ENCODE assay signal across 8 cellular contexts in the genomic region with DNA sequence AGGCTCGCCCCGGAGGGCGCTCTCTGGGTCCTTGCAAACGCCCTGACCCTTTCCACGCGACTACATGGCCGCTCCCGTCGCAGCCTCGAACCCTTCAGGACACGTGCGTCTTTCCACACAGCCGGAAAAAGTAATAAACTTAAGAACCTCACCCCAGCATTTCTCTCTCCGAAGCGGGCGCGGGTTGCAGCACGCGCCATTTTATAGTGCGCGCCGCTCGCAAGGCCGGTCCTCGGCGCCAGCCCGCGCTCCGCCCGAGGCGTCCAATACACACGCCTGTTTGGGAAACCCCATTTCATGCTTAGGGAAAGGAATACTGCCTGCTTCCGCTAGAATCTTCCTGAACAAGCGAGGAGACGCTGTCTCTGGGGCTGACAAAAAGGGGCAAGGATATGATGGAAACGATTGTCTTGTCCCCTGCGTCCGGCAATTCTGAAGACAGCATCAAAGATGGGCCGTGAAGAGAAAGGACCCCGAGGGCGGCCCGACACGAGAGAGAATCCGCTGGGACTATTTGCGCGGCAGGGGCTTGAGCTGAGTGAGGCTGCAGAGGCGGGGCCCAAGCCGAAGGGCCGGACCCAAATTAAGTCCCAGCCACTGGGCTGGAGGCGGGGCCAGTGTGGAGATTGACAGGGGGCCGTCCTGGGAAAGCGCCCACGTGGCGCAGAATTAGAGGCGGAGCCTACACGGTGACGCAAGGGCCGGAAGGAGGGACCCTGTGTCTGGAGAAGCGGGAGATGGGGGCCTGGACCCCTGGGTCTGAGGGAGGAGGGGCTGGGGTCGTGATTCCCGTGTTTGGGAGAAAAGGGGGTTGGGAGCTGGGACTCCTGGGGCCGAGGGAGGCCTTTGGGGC. TPM values are rescaled to one million over a fixed set of nuclear protein-coding genes. Genes with fewer than 3 reads are reported as not detected.
DNase-seq lines count a peak whose midpoint lies in the region; ATAC-seq, FAIRE-seq and TF ChIP-seq lines count a peak whose summit lies in the region.

No MANE protein-coding gene starts in this region.

- peaks cover 23% of the 10 kb centered on the region for H3K36me3 Mint-ChIP-seq in endothelial cell (ENCODE audit: low read depth, unreplicated experiment)
- H3K36me3 Mint-ChIP-seq in mesothelial cell of epicardium = peaks cover 9% of the 10 kb centered on the region

- no peaks in the 10 kb centered on the region for H3K9me2 ChIP-seq in OCI-LY1 (ENCODE audit: low read depth, low read length)

- peak overlapping the region; percentile 99 for H3K4me3 Mint-ChIP-seq in endothelial cell (ENCODE audit: unreplicated experiment)
- peak overlapping the region; percentile 97 for H3K4me3 Mint-ChIP-seq in mesothelial cell of epicardium

- no peak for FAIRE-seq in D721Med (lab: Jason Lieb, UNC)

- H3K36me3 ChIP-seq in OCI-LY1 (ENCODE audit: insufficient read depth, low read length) = peaks cover 39% of the 10 kb centered on the region

- peak overlapping the region; percentile 76 for H3K27ac ChIP-seq in OCI-LY1 (ENCODE audit: low read depth, low read length, poor library complexity, severe bottlenecking)

- ATAC-seq in GM21526 (IDR thresholded peaks at IDR 0.05; ENCODE audit: low FRiP score, unreplicated experiment) = peak; percentile 81

- peaks cover 20% of the 10 kb centered on the region for H3K4me1 ChIP-seq in OCI-LY1 (ENCODE audit: insufficient read depth, low read length, severe bottlenecking)

- peak overlapping the region; percentile 89 for H3K4me3 ChIP-seq in OCI-LY1 (ENCODE audit: low read depth, low read length, poor library complexity, severe bottlenecking)

- H3K9me3 Mint-ChIP-seq in endothelial cell (ENCODE audit: unreplicated experiment) (no peaks in the 10 kb centered on the region), mesothelial cell of epicardium (no peaks in the 10 kb centered on the region)

- H3K4me1 Mint-ChIP-seq in endothelial cell (ENCODE audit: unreplicated experiment) (peaks cover 20% of the 10 kb centered on the region), mesothelial cell of epicardium (peaks cover 26% of the 10 kb centered on the region)

- H3K4me2 ChIP-seq in OCI-LY1 (ENCODE audit: low read length) = peak overlapping the region; percentile 93

- peaks cover 24% of the 10 kb centered on the region for H3K79me2 ChIP-seq in OCI-LY1 (ENCODE audit: insufficient read depth, low read length)

- H3K27me3 ChIP-seq in OCI-LY1 (ENCODE audit: insufficient read depth, low read length) = no peaks in the 10 kb centered on the region

- H2AFZ ChIP-seq in OCI-LY1 (ENCODE audit: low read length) = no peak overlapping the region

- no peaks in the 10 kb centered on the region for H4K20me1 ChIP-seq in OCI-LY1 (ENCODE audit: insufficient read depth, low read length)

- peaks cover 10% of the 10 kb centered on the region for H3K27me3 Mint-ChIP-seq in endothelial cell (ENCODE audit: unreplicated experiment)
- peaks cover 11% of the 10 kb centered on the region for H3K27me3 Mint-ChIP-seq in mesothelial cell of epicardium (ENCODE audit: low read depth)

- DNase-seq in D721Med (ENCODE audit: insufficient read length, low spot score) (peak; percentile 97), HuH-7 (ENCODE audit: low spot score) (peak; percentile 97), activated T-cell treated with anti-CD3 and anti-CD28 coated beads for 1 hour (ENCODE audit: low read depth) (peak; percentile 94), endothelial cell (ENCODE audit: low spot score) (peak; percentile 96), mesothelial cell of epicardium (ENCODE audit: low spot score in 2 of 2, unreplicated experiment in 2 of 2) (peak; percentile 97 to 99)
- peak; percentile 96 to 98 for DNase-seq in stimulated activated CD8-positive, alpha-beta memory T cell treated with anti-CD3 and anti-CD28 coated beads, Interleukin-15, amount 100 ng/mL, for 4 hours (ENCODE audit: low read depth in 2 of 2)

- H3K9me3 ChIP-seq in OCI-LY1 (ENCODE audit: low read length) = no peaks in the 10 kb centered on the region

- H3K27ac Mint-ChIP-seq in endothelial cell (ENCODE audit: unreplicated experiment) (peak overlapping the region; percentile 97), mesothelial cell of epicardium (peak overlapping the region; percentile 100)

- peak overlapping the region; percentile 95 for H3K9ac ChIP-seq in OCI-LY1 (ENCODE audit: low read length)

- TF ChIP-seq CTCF in D721Med (IDR thresholded peaks at IDR 0.05; ENCODE audit: insufficient read depth, missing control alignments) (no peak), OCI-LY1 (IDR thresholded peaks at IDR 0.05; ENCODE audit: low read length) (no peak; the same call in 1 of the 2 replicates), endothelial cell (IDR thresholded peaks at IDR 0.05; ENCODE audit: unreplicated experiment) (no peak), mesothelial cell of epicardium (IDR thresholded peaks at IDR 0.05; ENCODE audit: unreplicated experiment) (no peak)

- H3F3A ChIP-seq in OCI-LY1 (ENCODE audit: insufficient read depth, low read length) = no peaks in the 10 kb centered on the region

RNA-seq across cellular contexts. Expression of a gene that starts 14.4 kb away (rescaled TPM):
- not detected for total RNA-seq in endothelial cell (ENCODE audit: unreplicated experiment)
- not detected in 3 replicates for total RNA-seq in mesothelial cell of epicardium

RNA-seq across cellular contexts. Expression of a gene that starts 18.9 kb away (rescaled TPM):
- total RNA-seq in endothelial cell (ENCODE audit: unreplicated experiment) (2.7 TPM), mesothelial cell of epicardium (0.27 to 0.40 TPM in 2 of 3 replicates, not detected in the other)

RNA-seq across cellular contexts. Expression of a gene that starts 28.7 kb away (rescaled TPM):
- total RNA-seq in endothelial cell (ENCODE audit: unreplicated experiment) = not detected
- not detected in 3 replicates for total RNA-seq in mesothelial cell of epicardium

RNA-seq across cellular contexts. Expression of a gene that starts 34.4 kb away (rescaled TPM):
- total RNA-seq in endothelial cell (ENCODE audit: unreplicated experiment) = not detected
- not detected in 3 replicates for total RNA-seq in mesothelial cell of epicardium

RNA-seq across cellular contexts. Expression of a gene that starts 50.1 kb away (rescaled TPM):
- total RNA-seq in endothelial cell (ENCODE audit: unreplicated experiment) = not detected
- not detected in 3 replicates for total RNA-seq in mesothelial cell of epicardium

Comparison
In these comparisons a context has a peak if more than half of its experiments do, and no peak if none do; other contexts are left out.
1. Peak in every context shown above with its lines: DNase-seq, ATAC-seq, H3K4me3 ChIP-seq and H3K27ac ChIP-seq.